Comparison of ENCODE assay signal across 15 cellular contexts in genomic region chr6:56853541-56853940, GRCh38.
"Had no signal": no experiment of that assay in that cellular context is flagged by ENCODE, and none has a peak within 500 bp of the region (broad histone marks: within the 10 kb centered on the region; RNA-seq: fewer than 3 reads in every experiment).

No MANE protein-coding gene starts in this region.

- H3K9me3 Mint-ChIP-seq: activated CD4-positive, alpha-beta memory T cell treated with anti-CD3 and anti-CD28 coated beads, Interleukin-2, amount 10 ng/mL, durations not matched to agents 7 days and 5 days; activated naive CD4-positive, alpha-beta T cell treated with anti-CD3 and anti-CD28 coated beads for 36 hours; activated T-helper 17 cell treated with anti-CD3 and anti-CD28 coated beads, Interleukin-2, amount 50 U/mL, for 72 hours; central memory CD8-positive, alpha-beta T cell had no signal

- H3K27me3 ChIP-seq: colonic mucosa, thyroid gland had no signal

- H3K4me3 ChIP-seq: colonic mucosa, thyroid gland had no signal

- H3K36me3 Mint-ChIP-seq: naive thymus-derived CD8-positive, alpha-beta T cell had no signal

- H3K4me1 ChIP-seq: colonic mucosa, thyroid gland had no signal

- H3K4me3 Mint-ChIP-seq: activated CD4-positive, alpha-beta memory T cell treated with anti-CD3 and anti-CD28 coated beads, Interleukin-2, amount 10 ng/mL, durations not matched to agents 7 days and 5 days; activated naive CD4-positive, alpha-beta T cell treated with anti-CD3 and anti-CD28 coated beads for 36 hours; activated T-helper 17 cell treated with anti-CD3 and anti-CD28 coated beads, Interleukin-2, amount 50 U/mL, for 72 hours; central memory CD8-positive, alpha-beta T cell; naive thymus-derived CD8-positive, alpha-beta T cell had no signal

- ATAC-seq: activated T-helper 17 cell treated with anti-CD3 and anti-CD28 coated beads, Interleukin-2, amount 50 U/mL, for 72 hours; esophagus mucosa; naive thymus-derived CD8-positive, alpha-beta T cell had no signal

- H3K9me3 ChIP-seq: colonic mucosa, thyroid gland had no signal

- DNase-seq: activated CD4-positive, alpha-beta memory T cell treated with anti-CD3 and anti-CD28 coated beads, Interleukin-2, amount 10 ng/mL, durations not matched to agents 7 days and 5 days; activated CD4-positive, alpha-beta T cell treated with anti-CD3 and anti-CD28 coated beads for 48 hours; activated CD4-positive, CD25-positive, alpha-beta regulatory T cell; activated naive CD4-positive, alpha-beta T cell treated with anti-CD3 and anti-CD28 coated beads for 36 hours; activated T-cell treated with anti-CD3 and anti-CD28 coated beads, Interleukin-2, amount 50 U/mL, for 1 hour; anterior cingulate cortex; colonic mucosa; naive thymus-derived CD8-positive, alpha-beta T cell; stimulated activated CD4-positive, alpha-beta T cell treated with anti-CD3 and anti-CD28 coated beads, Interleukin-1b, Interleukin-23, amount 100 ng/mL, for 48 hours; stimulated activated CD8-positive, alpha-beta memory T cell treated with anti-CD3 and anti-CD28 coated beads, Interleukin-4, amount 100 ng/mL, for 48 hours; stimulated activated naive CD4-positive, alpha-beta T cell; thyroid gland had no signal

- H3K36me3 ChIP-seq: colonic mucosa, thyroid gland had no signal

- H3K27ac ChIP-seq: colonic mucosa, thyroid gland had no signal

- H3K27ac Mint-ChIP-seq: activated CD4-positive, alpha-beta memory T cell treated with anti-CD3 and anti-CD28 coated beads, Interleukin-2, amount 10 ng/mL, durations not matched to agents 7 days and 5 days; activated naive CD4-positive, alpha-beta T cell treated with anti-CD3 and anti-CD28 coated beads for 36 hours; activated T-helper 17 cell treated with anti-CD3 and anti-CD28 coated beads, Interleukin-2, amount 50 U/mL, for 72 hours; naive thymus-derived CD8-positive, alpha-beta T cell had no signal
